In the genomic region with DNA sequence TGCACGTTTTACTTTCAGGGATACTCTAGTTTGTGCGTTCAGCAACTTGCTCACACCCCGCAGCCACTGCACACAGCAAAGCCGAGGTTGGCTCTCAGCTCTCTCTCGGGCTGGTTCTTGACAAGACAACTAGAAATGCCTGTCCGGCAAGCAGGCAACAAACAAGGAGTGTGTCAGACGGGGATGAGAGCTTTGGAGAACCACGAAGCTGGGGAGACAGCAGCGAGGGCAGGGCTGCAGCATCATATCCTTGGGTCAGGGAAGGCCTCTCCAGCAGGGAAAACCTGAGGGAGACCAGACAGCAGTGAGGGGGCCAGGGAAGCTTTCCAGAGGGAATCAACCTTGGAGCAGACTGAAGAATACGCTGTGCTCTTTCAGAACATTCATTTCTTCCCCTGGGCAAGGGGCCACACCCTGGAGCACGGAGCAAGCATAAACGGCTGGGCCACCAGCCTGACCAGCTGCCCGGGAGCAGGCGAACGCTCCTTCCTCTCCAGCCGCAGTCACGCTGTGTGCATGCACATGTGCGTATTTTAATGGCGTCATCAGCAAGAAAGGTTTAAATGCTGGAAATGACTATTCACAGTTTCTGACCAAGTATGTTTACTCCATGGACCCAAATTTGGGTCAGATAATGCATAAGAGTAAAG, we compare ENCODE assay signal across 10 cellular contexts. TPM values are rescaled to one million over a fixed set of nuclear protein-coding genes. Genes with fewer than 3 reads are reported as not detected.
DNase-seq lines count a peak whose midpoint lies in the region; ATAC-seq, FAIRE-seq and TF ChIP-seq lines count a peak whose summit lies in the region.
"Had no signal": no experiment of that assay in that cellular context is flagged by ENCODE, and none has a peak within 500 bp of the region (broad histone marks: within the 10 kb centered on the region; RNA-seq: fewer than 3 reads in every experiment).

No MANE protein-coding gene starts in this region.

- H3K9me3 ChIP-seq in H9 (ENCODE audit: control insufficient read depth, low read depth, low read length) (no peaks in the 10 kb centered on the region), ascending aorta (no peaks in the 10 kb centered on the region), keratinocyte (ENCODE audit: control insufficient read depth, low read depth, low read length) (no peaks in the 10 kb centered on the region)

- H3K79me2 ChIP-seq in H9 (ENCODE audit: insufficient read depth, low read length) (peaks cover 48% of the 10 kb centered on the region; the same call in 1 of the 2 replicates), keratinocyte (ENCODE audit: control insufficient read depth, insufficient read depth, low read length) (peaks cover 94% of the 10 kb centered on the region)

- no peak overlapping the region for H2AFZ ChIP-seq in H9 (ENCODE audit: low read length)
- H2AFZ ChIP-seq in keratinocyte (ENCODE audit: control insufficient read depth, low read length): no peak overlapping the region

- no peak overlapping the region for H3K56ac ChIP-seq in H9 (ENCODE audit: insufficient read length, low read depth, low read length)

- H4K5ac ChIP-seq in H9 (ENCODE audit: insufficient read length, low read depth, low read length): no peak overlapping the region

- no peak for FAIRE-seq in keratinocyte (lab: Jason Lieb, UNC)

- dilution Hi-C loops in keratinocyte (cut with MboI; ENCODE audit: extremely low pct_ligation_motif_present, low sequenced_read_pairs): no loop called here

- H3K79me1 ChIP-seq in H9 (ENCODE audit: insufficient read depth, low read depth, low read length, poor library complexity, severe bottlenecking): peaks cover 11% of the 10 kb centered on the region

- H2BK20ac ChIP-seq in H9 (ENCODE audit: low read depth, low read length, poor library complexity, severe bottlenecking): no peak overlapping the region

- no peaks in the 10 kb centered on the region for H3K23me2 ChIP-seq in H9 (ENCODE audit: insufficient read length, low read depth, low read length, poor library complexity, severe bottlenecking)

- H3K27ac ChIP-seq in H9 (ENCODE audit: insufficient read length, low read depth, low read length): no peak overlapping the region
- peak overlapping the region; percentile 62 to 83 for H3K27ac ChIP-seq in ascending aorta
- peak overlapping the region; percentile 61 for H3K27ac ChIP-seq in keratinocyte (ENCODE audit: control insufficient read depth, insufficient read depth, low read length)
- H3K27ac ChIP-seq: brain microvascular endothelial cell had no signal

- no peaks in the 10 kb centered on the region for H3K27me3 ChIP-seq in H9 (ENCODE audit: insufficient read depth, low read length)
- no peaks in the 10 kb centered on the region for H3K27me3 ChIP-seq in ascending aorta
- no peaks in the 10 kb centered on the region for H3K27me3 ChIP-seq in keratinocyte (ENCODE audit: control insufficient read depth, extremely low read depth, insufficient read depth, low read length)
- H3K27me3 ChIP-seq: brain microvascular endothelial cell had no signal

- no peak overlapping the region for H2BK15ac ChIP-seq in H9 (ENCODE audit: low read depth, low read length)

- no peaks in the 10 kb centered on the region for H3K36me3 ChIP-seq in ascending aorta
- H3K36me3 ChIP-seq in keratinocyte (ENCODE audit: control insufficient read depth in 2 of 2, extremely low read depth in 1 of 2, insufficient read depth in 2 of 2, low read length in 2 of 2): no peaks in the 10 kb centered on the region
- H3K36me3 ChIP-seq: brain microvascular endothelial cell had no signal

- H4K91ac ChIP-seq in H9 (ENCODE audit: insufficient read length, low read depth, low read length): no peak overlapping the region

- H3K27ac Mint-ChIP-seq in H9: peak overlapping the region; percentile 14 to 80 (median 77); a peak in 4 of 7 replicates
- H3K27ac Mint-ChIP-seq in stimulated activated effector memory CD8-positive, alpha-beta T cell treated with anti-CD3 and anti-CD28 coated beads, Interleukin-12 subunit alpha, Interleukin-12 subunit beta, amount 100 ng/mL, for 72 hours: peak overlapping the region; percentile 86

- no peak overlapping the region for H2BK12ac ChIP-seq in H9 (ENCODE audit: insufficient read length, low read depth, low read length)

- no peak overlapping the region for H2BK5ac ChIP-seq in H9 (ENCODE audit: insufficient read length, low read length)

- peak overlapping the region in 1 of 2 donors; percentile 34 for H3K4me3 ChIP-seq in ascending aorta
- peak overlapping the region in 2 of 3 experiments; percentile 16 to 18 for H3K4me3 ChIP-seq in keratinocyte (ENCODE audit: control insufficient read depth in 2 of 3, extremely low read depth in 1 of 3, insufficient read depth in 2 of 3, low read depth in 1 of 3, low read length in 3 of 3)

- no peaks in the 10 kb centered on the region for H4K20me1 ChIP-seq in H9 (ENCODE audit: control insufficient read depth, insufficient read depth, insufficient read length)
- no peaks in the 10 kb centered on the region for H4K20me1 ChIP-seq in keratinocyte (ENCODE audit: control insufficient read depth, extremely low read depth, insufficient read depth, low read length)

- intact Hi-C loops in ascending aorta (cut with DNase I): no loop called here

- no peaks in the 10 kb centered on the region for H3K27me3 Mint-ChIP-seq in H9 (ENCODE audit: low read depth)

- DNase-seq in H9 (no peak), ascending aorta (ENCODE audit: low spot score in 2 of 2) (peak in 1 of 2 donors; percentile 68), keratinocyte (ENCODE audit: low read depth, low spot score) (no peak), NAMALWA (ENCODE audit: low spot score) (no peak), NCI-H2171 treated with DMSO at 0.1 percent for 48 hours (lab: John Stamatoyannopoulos, UW) (no peak), NCI-H187 treated with DMSO at 0.1 percent for 48 hours (lab: John Stamatoyannopoulos, UW) (no peak), NCI-H128 (lab: John Stamatoyannopoulos, UW; ENCODE audit: unreplicated experiment) (no peak)
- DNase-seq in stimulated activated effector memory CD8-positive, alpha-beta T cell treated with anti-CD3 and anti-CD28 coated beads, Interleukin-12 subunit alpha, Interleukin-12 subunit beta, amount 100 ng/mL, for 72 hours (ENCODE audit: low spot score in 2 of 2): no peak
- DNase-seq: brain microvascular endothelial cell, posterior cingulate gyrus had no signal

- H3K23ac ChIP-seq in H9 (ENCODE audit: insufficient read length, low read depth, low read length): no peak overlapping the region

- H3K14ac ChIP-seq in H9 (ENCODE audit: insufficient read depth, low read length): no peak overlapping the region; the same call in 1 of the 2 replicates

- H3K9me1 ChIP-seq in keratinocyte (ENCODE audit: control insufficient read depth, extremely low read depth, insufficient read depth, low read length): no peaks in the 10 kb centered on the region

- H3K4me1 ChIP-seq in H9 (ENCODE audit: insufficient read depth, low read length) (peaks cover 8% of the 10 kb centered on the region), ascending aorta (peaks cover 0 to 51% of the 10 kb centered on the region in 2 donors), keratinocyte (ENCODE audit: control insufficient read depth, extremely low read depth, insufficient read depth, low read length) (peaks cover 68% of the 10 kb centered on the region)

- no peaks in the 10 kb centered on the region for H3K9me3 Mint-ChIP-seq in H9
- H3K9me3 Mint-ChIP-seq in stimulated activated effector memory CD8-positive, alpha-beta T cell treated with anti-CD3 and anti-CD28 coated beads, Interleukin-12 subunit alpha, Interleukin-12 subunit beta, amount 100 ng/mL, for 72 hours: no peaks in the 10 kb centered on the region

- no peak overlapping the region for H3K18ac ChIP-seq in H9 (ENCODE audit: insufficient read length, low read depth, low read length)

- H3T11ph ChIP-seq in H9 (ENCODE audit: low read length): no peak overlapping the region

- no CpG with 5 or more reads among the region's 19 CpGs for WGBS in H9 (ENCODE audit: extremely low coverage, insufficient read length, low lambda C conversion rate)

- H3K4ac ChIP-seq in H9 (ENCODE audit: low read depth, low read length): no peak overlapping the region

- H2AK5ac ChIP-seq in H9 (ENCODE audit: insufficient read length, low read length): no peak overlapping the region

- no peak overlapping the region for H4K8ac ChIP-seq in H9 (replicated peaks; ENCODE audit: insufficient read length, low read depth, low read length)

- H3K9ac ChIP-seq in H9 (ENCODE audit: extremely low read depth, insufficient read length, low read length) (no peak overlapping the region), keratinocyte (ENCODE audit: control insufficient read depth, extremely low read depth, insufficient read depth, low read length) (peak overlapping the region; percentile 46)

- H3K4me3 Mint-ChIP-seq in H9: no peak overlapping the region
- H3K4me3 Mint-ChIP-seq in stimulated activated effector memory CD8-positive, alpha-beta T cell treated with anti-CD3 and anti-CD28 coated beads, Interleukin-12 subunit alpha, Interleukin-12 subunit beta, amount 100 ng/mL, for 72 hours: peak overlapping the region; percentile 35

- H3K4me2 ChIP-seq in H9 (ENCODE audit: insufficient read depth, insufficient read length, low read length) (no peak overlapping the region), keratinocyte (ENCODE audit: control insufficient read depth, extremely low read depth, insufficient read depth, low read depth, low read length) (peak overlapping the region; percentile 54)

- no peaks in the 10 kb centered on the region for H3K36me3 Mint-ChIP-seq in H9 (ENCODE audit: insufficient read depth in 1 of 3, low read depth in 3 of 3)
- H3K36me3 Mint-ChIP-seq in stimulated activated effector memory CD8-positive, alpha-beta T cell treated with anti-CD3 and anti-CD28 coated beads, Interleukin-12 subunit alpha, Interleukin-12 subunit beta, amount 100 ng/mL, for 72 hours: peaks cover 81% of the 10 kb centered on the region

- no peak overlapping the region for H2BK120ac ChIP-seq in H9 (ENCODE audit: low read depth, low read length, poor library complexity, severe bottlenecking)

- no peak for ATAC-seq in stimulated activated effector memory CD8-positive, alpha-beta T cell treated with anti-CD3 and anti-CD28 coated beads, Interleukin-12 subunit alpha, Interleukin-12 subunit beta, amount 100 ng/mL, for 72 hours

- no peak for TF ChIP-seq CTCF in H9 (conservative IDR thresholded peaks at IDR 0.05)
- TF ChIP-seq CTCF in ascending aorta (IDR thresholded peaks at IDR 0.05): no peak
- no peak for TF ChIP-seq CTCF in keratinocyte (optimal IDR thresholded peaks at IDR 0.05 in 1 of 3, IDR thresholded peaks at IDR 0.05 in 1 of 3, conservative IDR thresholded peaks at IDR 0.05 in 1 of 3; ENCODE audit: extremely low read depth in 1 of 3, insufficient read depth in 2 of 3, low read length in 3 of 3)

- peaks cover 52 to 57% of the 10 kb centered on the region in 2 experiments for H3K4me1 Mint-ChIP-seq in H9
- H3K4me1 Mint-ChIP-seq in stimulated activated effector memory CD8-positive, alpha-beta T cell treated with anti-CD3 and anti-CD28 coated beads, Interleukin-12 subunit alpha, Interleukin-12 subunit beta, amount 100 ng/mL, for 72 hours: peaks cover 77% of the 10 kb centered on the region

RNA-seq across cellular contexts. Expression of gene CHSY1, which starts 58.7 kb away (rescaled TPM):
- total RNA-seq in H9 (2021): 68.3 and 68.9 TPM in 2 replicates
- total RNA-seq in ascending aorta: 47.4 TPM
- 18.1 to 28.3 TPM (median 27.0 TPM) in 3 replicates for polyA plus RNA-seq in keratinocyte
- 5.1 TPM for polyA plus RNA-seq in keratinocyte (2011; ENCODE audit: low read depth)
- 15.2 and 20.9 TPM in 2 replicates for polyA plus RNA-seq in keratinocyte (2011; cell fraction: cytosol; rRNA removed)
- polyA plus RNA-seq in keratinocyte (2011; cell fraction: nucleus; rRNA removed): 33.3 and 36.1 TPM in 2 replicates
- polyA plus RNA-seq in keratinocyte (2012; ENCODE audit: low replicate concordance): 7.2 and 21.3 TPM in 2 replicates
- 19.8 to 29.4 TPM (median 20.2 TPM) in 3 replicates for polyA minus RNA-seq in keratinocyte
- polyA minus RNA-seq in keratinocyte (2011; cell fraction: cytosol; rRNA and poly(A)+ RNA removed): 16.7 TPM
- polyA minus RNA-seq in keratinocyte (2011; cell fraction: nucleus; rRNA and poly(A)+ RNA removed): 24.5 and 51.2 TPM in 2 replicates
